9 cellular contexts compared by ENCODE assay signal in the genomic region with DNA sequence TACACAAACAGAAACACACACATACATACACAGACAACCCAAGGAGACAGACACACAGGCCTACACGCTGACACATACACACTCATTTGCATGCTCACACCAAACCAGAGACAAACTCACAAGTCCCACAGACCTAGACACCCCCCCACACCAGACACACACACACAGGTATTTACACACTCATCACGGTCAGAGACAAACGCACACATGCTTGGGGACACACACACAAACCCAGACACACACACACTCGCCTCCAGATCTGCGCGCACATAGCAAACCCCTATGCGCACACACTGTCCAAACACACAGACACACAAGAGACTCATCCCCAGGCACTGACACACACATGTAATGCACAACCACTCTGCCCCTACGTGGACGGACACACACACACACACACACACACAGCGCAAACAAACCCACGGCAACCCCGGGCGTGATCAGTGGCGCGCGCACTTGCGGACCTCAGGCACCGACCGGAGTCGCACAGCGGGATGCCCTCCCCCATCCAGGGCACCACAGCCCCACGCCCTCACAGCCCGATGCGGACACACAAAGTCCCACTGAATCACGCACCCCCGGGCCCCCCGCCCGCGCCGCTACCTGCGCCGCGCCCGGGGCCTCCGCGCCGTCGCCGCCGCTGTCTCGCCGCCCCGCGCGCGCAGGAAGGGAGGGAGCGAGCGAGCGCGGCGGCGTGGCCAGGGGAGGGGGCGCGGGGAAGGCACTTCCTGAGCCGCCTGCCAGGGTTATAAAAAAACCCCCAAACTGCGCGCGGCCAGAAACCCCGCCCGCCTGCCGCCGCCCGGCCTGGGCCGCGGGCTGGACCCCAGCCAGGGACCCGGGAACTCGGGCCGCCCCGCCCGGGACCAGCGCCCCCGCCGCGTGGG. TPM values are rescaled to one million over a fixed set of nuclear protein-coding genes. Genes with fewer than 3 reads are reported as not detected.
A peak's percentile ranks its signal among the peaks of the same experiment; 100 is the strongest.
DNase-seq lines count a peak whose midpoint lies in the region; ATAC-seq, FAIRE-seq and TF ChIP-seq lines count a peak whose summit lies in the region.
"Had no signal": no experiment of that assay in that cellular context is flagged by ENCODE, and none has a peak within 500 bp of the region (broad histone marks: within the 10 kb centered on the region; RNA-seq: fewer than 3 reads in every experiment).

A gene (minus strand): TSS at position 675 of the 887 bp plus-strand sequence. CDS start 5,005 bp downstream, outside the sequence.

- peak within 1 kb of the TSS; percentile 50 for H3K27ac ChIP-seq in colonic mucosa
- peak within 1 kb of the TSS; percentile 47 to 82 for H3K27ac ChIP-seq in lung (ENCODE audit: low read depth in 1 of 2, low read length in 1 of 2)
- H3K27ac ChIP-seq: KMS-11 had no signal

- H3K27ac Mint-ChIP-seq in stimulated activated memory B cell treated with anti-CD40 and anti-IgM and Interleukin-4, amounts not matched to agents 10 μg/mL and 1 μg/mL and 100 μg/mL, for 72 hours = no peak within 1 kb of the TSS

- FAIRE-seq in D721Med (lab: Jason Lieb, UNC) = no peak

- intact Hi-C loops in colonic mucosa (cut with DNase I) = no loop called here

- H3K27me3 Mint-ChIP-seq in stimulated activated memory B cell treated with anti-CD40 and anti-IgM and Interleukin-4, amounts not matched to agents 10 μg/mL and 1 μg/mL and 100 μg/mL, for 72 hours = peaks cover 54% of the 10 kb centered on the region

- no peak for TF ChIP-seq CTCF in GM13976 (IDR thresholded peaks at IDR 0.05; ENCODE audit: borderline replicate concordance, control extremely low read depth, extremely low read depth, insufficient read depth, missing control alignments)
- no peak for TF ChIP-seq CTCF in WI38 (IDR thresholded peaks at IDR 0.05; ENCODE audit: low read depth, low read length)
- no peak for TF ChIP-seq CTCF in colonic mucosa (IDR thresholded peaks at IDR 0.05)
- TF ChIP-seq CTCF in lung (IDR thresholded peaks at IDR 0.05; ENCODE audit: control extremely low read depth, extremely low read depth) = no peak
- TF ChIP-seq CTCF in D721Med (IDR thresholded peaks at IDR 0.05; ENCODE audit: insufficient read depth, missing control alignments) = no peak

- peak; percentile 69 for DNase-seq in GM13976 (ENCODE audit: low spot score)
- DNase-seq in colonic mucosa = peak; percentile 26
- no peak for DNase-seq in lung (ENCODE audit: low spot score)
- DNase-seq in NCI-H510A (lab: John Stamatoyannopoulos, UW) = no peak
- DNase-seq in D721Med (ENCODE audit: insufficient read length, low spot score) = no peak

- H3K36me3 Mint-ChIP-seq in stimulated activated memory B cell treated with anti-CD40 and anti-IgM and Interleukin-4, amounts not matched to agents 10 μg/mL and 1 μg/mL and 100 μg/mL, for 72 hours = no peaks in the 10 kb centered on the region

- H3K9me3 Mint-ChIP-seq in stimulated activated memory B cell treated with anti-CD40 and anti-IgM and Interleukin-4, amounts not matched to agents 10 μg/mL and 1 μg/mL and 100 μg/mL, for 72 hours = no peaks in the 10 kb centered on the region

- H3K9ac ChIP-seq in colonic mucosa (ENCODE audit: low read depth in 2 of 2, low read length in 2 of 2) = peak within 1 kb of the TSS; percentile 54 to 77
- H3K9ac ChIP-seq: KMS-11 had no signal

- in situ Hi-C loops in GM13976 (cut with MboI; ENCODE audit: low sequenced_read_pairs, unreplicated experiment) = no loop called here

- H3K4me1 Mint-ChIP-seq in stimulated activated memory B cell treated with anti-CD40 and anti-IgM and Interleukin-4, amounts not matched to agents 10 μg/mL and 1 μg/mL and 100 μg/mL, for 72 hours = peaks cover 17% of the 10 kb centered on the region

- H3K36me3 ChIP-seq in colonic mucosa (no peaks in the 10 kb centered on the region), lung (ENCODE audit: control insufficient read depth in 2 of 2, insufficient read depth in 2 of 2, low read length in 2 of 2) (no peaks in the 10 kb centered on the region)

- H3K4me3 ChIP-seq in WI38 (ENCODE audit: low read depth, low read length) (peak within 1 kb of the TSS; percentile 69), colonic mucosa (peak within 1 kb of the TSS; percentile 43), lung (peak within 1 kb of the TSS; percentile 82)

- H3K4me1 ChIP-seq in colonic mucosa (no peaks in the 10 kb centered on the region), lung (ENCODE audit: control insufficient read depth in 2 of 2, insufficient read depth in 2 of 2, low read length in 2 of 2) (peaks cover 3 to 14% of the 10 kb centered on the region in 2 donors)

- ATAC-seq in lung (ENCODE audit: insufficient read depth, low FRiP score) (peak; percentile 10), HG03520 (IDR thresholded peaks at IDR 0.05; ENCODE audit: unreplicated experiment) (no peak)
- no peak for ATAC-seq in stimulated activated memory B cell treated with anti-CD40 and anti-IgM and Interleukin-4, amounts not matched to agents 10 μg/mL and 1 μg/mL and 100 μg/mL, for 72 hours

- H3K4me3 Mint-ChIP-seq in stimulated activated memory B cell treated with anti-CD40 and anti-IgM and Interleukin-4, amounts not matched to agents 10 μg/mL and 1 μg/mL and 100 μg/mL, for 72 hours = peak within 1 kb of the TSS; percentile 48

- peaks cover 4% of the 10 kb centered on the region for H3K27me3 ChIP-seq in colonic mucosa
- H3K27me3 ChIP-seq in lung (ENCODE audit: control insufficient read depth, insufficient read depth) = no peaks in the 10 kb centered on the region

- WGBS in lung, 2 donors = 1% methylated on average over 59 to 74 of the region's 74 CpGs

- H3K9me3 ChIP-seq in colonic mucosa = no peaks in the 10 kb centered on the region
- peaks cover 0 to 5% of the 10 kb centered on the region in 2 donors for H3K9me3 ChIP-seq in lung (ENCODE audit: control insufficient read depth in 2 of 2, insufficient read depth in 1 of 2, low read length in 1 of 2)

RNA-seq across cellular contexts. Expression of the gene that starts here (rescaled TPM):
- total RNA-seq in colonic mucosa (1 to 10 TPM; 3.9 TPM), lung (10 to 100 TPM; 13.1 to 44.1 TPM)
- 10 to 100 TPM in 1 of 2 donors, 1 to 10 TPM in 1; 9.1 to 17.5 TPM for polyA plus RNA-seq in lung

Comparison
In these comparisons a context has a peak if more than half of its experiments do, and no peak if none do; other contexts are left out.
1. DNase-seq: peak in GM13976 (single experiment) and colonic mucosa (single experiment); none in lung (single experiment), NCI-H510A (single experiment) and D721Med (single experiment).
2. Peak in every context shown above with its lines, with median percentiles within 50 percentile points of each other: H3K4me3 ChIP-seq.